22 cellular contexts compared by ENCODE assay signal in genomic region chr2:174172802-174173355, GRCh38.
"Had no signal": no experiment of that assay in that cellular context is flagged by ENCODE, and none has a peak within 500 bp of the region (broad histone marks: within the 10 kb centered on the region; RNA-seq: fewer than 3 reads in every experiment).

No MANE protein-coding gene starts in this region.

- H3K27me3 ChIP-seq: adrenal gland had no signal

- H3K4me3 ChIP-seq: adrenal gland, PC-9 had no signal

- H3K27ac Mint-ChIP-seq: activated CD8-positive, alpha-beta T cell treated with anti-CD3 and anti-CD28 coated beads for 36 hours; activated naive CD8-positive, alpha-beta T cell treated with anti-CD3 and anti-CD28 coated beads, Interleukin-2, amount 10 ng/mL, durations not matched to agents 7 days and 5 days; activated T-cell treated with anti-CD3 and anti-CD28 coated beads, Interleukin-2, amount 50 U/mL, for 72 hours; activated T-helper 2 cell treated with anti-CD3 and anti-CD28 coated beads, Interferon-gamma antibody, Interleukin-2, Interleukin-4, amounts not matched to agents 10 μg/mL and 5 μg/mL and 100 μg/mL, durations not matched to agents 14 hours and 24 hours and 36 hours had no signal

- H3K27me3 Mint-ChIP-seq: activated CD8-positive, alpha-beta T cell treated with anti-CD3 and anti-CD28 coated beads for 36 hours; activated naive CD8-positive, alpha-beta T cell treated with anti-CD3 and anti-CD28 coated beads, Interleukin-2, amount 10 ng/mL, durations not matched to agents 7 days and 5 days; T-cell had no signal

- H3K4me2 ChIP-seq: PC-9 had no signal

- H3K36me3 ChIP-seq: adrenal gland had no signal

- H3K4me3 Mint-ChIP-seq: activated CD8-positive, alpha-beta T cell treated with anti-CD3 and anti-CD28 coated beads for 36 hours; activated naive CD8-positive, alpha-beta T cell treated with anti-CD3 and anti-CD28 coated beads, Interleukin-2, amount 10 ng/mL, durations not matched to agents 7 days and 5 days; activated T-cell treated with anti-CD3 and anti-CD28 coated beads, Interleukin-2, amount 50 U/mL, for 72 hours; T-cell had no signal

- DNase-seq: activated CD4-positive, alpha-beta T cell treated with anti-CD3 and anti-CD28 coated beads for 4 hours; activated CD8-positive, alpha-beta memory T cell treated with anti-CD3 and anti-CD28 coated beads, Interleukin-2, amount 50 U/mL, for 4 hours; activated CD8-positive, alpha-beta T cell treated with anti-CD3 and anti-CD28 coated beads for 36 hours; activated gamma-delta T cell treated with Interleukin-2 at 50 U/mL for 16 hours; activated naive CD4-positive, alpha-beta T cell treated with anti-CD3 and anti-CD28 coated beads, Interleukin-2, amount 50 U/mL, for 16 hours; activated naive CD8-positive, alpha-beta T cell treated with anti-CD3 and anti-CD28 coated beads, Interleukin-2, amount 10 ng/mL, durations not matched to agents 7 days and 5 days; activated T-cell treated with anti-CD3 and anti-CD28 coated beads, Interleukin-2, amount 50 U/mL, for 72 hours; adrenal gland; anterior cingulate cortex; central memory CD4-positive, alpha-beta T cell; MM.1S; NCI-H1105; NCI-H1436; NCI-H1694 treated with DMSO at 0.1 percent for 48 hours; NCI-H2081; NCI-H510A treated with DMSO at 0.1 percent for 48 hours; NCI-H69; PC-9; SIG-M5; T-cell; WERI-Rb-1 had no signal

- H2AFZ ChIP-seq: PC-9 had no signal

- H3K27ac ChIP-seq: adrenal gland, PC-9, WERI-Rb-1 had no signal

- H3K4me1 ChIP-seq: adrenal gland had no signal
